26 cellular contexts compared by ENCODE assay signal in the genomic region with DNA sequence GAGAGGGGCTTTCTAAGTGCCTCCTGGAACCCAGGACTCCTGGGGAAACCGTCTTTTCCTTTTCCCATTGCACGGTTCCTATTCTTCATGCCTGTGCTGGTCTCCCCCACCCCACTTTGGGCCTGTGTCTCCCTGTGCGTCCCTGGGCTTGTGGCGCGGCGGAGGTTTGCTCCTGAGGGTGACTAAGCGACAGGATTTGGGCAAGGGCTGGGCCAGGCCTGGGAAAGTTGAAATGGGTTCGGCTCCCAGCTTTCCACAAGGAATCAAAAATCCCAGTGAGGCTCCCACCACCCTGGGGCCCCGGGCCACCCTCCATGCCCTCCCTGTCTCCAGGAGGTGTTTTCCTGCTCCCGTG.
DNase-seq lines count a peak whose midpoint lies in the region; ATAC-seq and TF ChIP-seq lines count a peak whose summit lies in the region.
"Had no signal": no experiment of that assay in that cellular context is flagged by ENCODE, and none has a peak within 500 bp of the region (broad histone marks: within the 10 kb centered on the region; RNA-seq: fewer than 3 reads in every experiment).

No MANE protein-coding gene starts in this region.

- H3K14ac ChIP-seq in H9 (ENCODE audit: insufficient read depth, low read length), result no peak overlapping the region

- no peak overlapping the region for H2BK12ac ChIP-seq in H9 (ENCODE audit: insufficient read length, low read depth, low read length)

- H3T11ph ChIP-seq in H9 (ENCODE audit: low read length), result no peak overlapping the region

- H4K91ac ChIP-seq in H9 (ENCODE audit: insufficient read length, low read depth, low read length), result no peak overlapping the region

- no peak overlapping the region for H3K18ac ChIP-seq in H9 (ENCODE audit: insufficient read length, low read depth, low read length)

- no peak overlapping the region for H3K27ac ChIP-seq in H9 (ENCODE audit: insufficient read length, low read depth, low read length)
- H3K27ac ChIP-seq in stomach, result no peak overlapping the region
- H3K27ac ChIP-seq: A549, skin epidermis, VCaP had no signal

- no peaks in the 10 kb centered on the region for H3K36me3 ChIP-seq in stomach

- H3K27me3 ChIP-seq in H9 (ENCODE audit: insufficient read depth, low read length), result no peaks in the 10 kb centered on the region
- H3K27me3 ChIP-seq in stomach, result peaks cover 0 to 17% (median 3%) of the 10 kb centered on the region in 3 donors

- H3K56ac ChIP-seq in H9 (ENCODE audit: insufficient read length, low read depth, low read length), result no peak overlapping the region

- H3K27ac Mint-ChIP-seq in activated CD8-positive, alpha-beta T cell treated with anti-CD3 and anti-CD28 coated beads, Interleukin-2, amount 10 ng/mL, durations not matched to agents 7 days and 5 days, result no peak overlapping the region
- no peak overlapping the region for H3K27ac Mint-ChIP-seq in activated CD8-positive, alpha-beta T cell treated with anti-CD3 and anti-CD28 coated beads for 36 hours
- no peak overlapping the region for H3K27ac Mint-ChIP-seq in H9
- H3K27ac Mint-ChIP-seq: activated naive CD8-positive, alpha-beta T cell; activated T-helper 2 cell treated with anti-CD3 and anti-CD28 coated beads, Interferon-gamma antibody, Interleukin-2, Interleukin-4, amounts not matched to agents 10 μg/mL and 5 μg/mL and 100 μg/mL, durations not matched to agents 14 hours and 24 hours and 36 hours; CD4-positive, alpha-beta T cell; GM23338 had no signal

- H4K5ac ChIP-seq in H9 (ENCODE audit: insufficient read length, low read depth, low read length), result no peak overlapping the region

- H3K4ac ChIP-seq in H9 (ENCODE audit: low read depth, low read length), result no peak overlapping the region

- no peak overlapping the region for H2AFZ ChIP-seq in H9 (ENCODE audit: low read length)
- H2AFZ ChIP-seq: GM23338 had no signal

- H2BK15ac ChIP-seq in H9 (ENCODE audit: low read depth, low read length), result no peak overlapping the region

- intact Hi-C loops in activated CD8-positive, alpha-beta T cell treated with anti-CD3 and anti-CD28 coated beads for 36 hours (cut with micrococcal nuclease), result no loop called here
- intact Hi-C loops in stomach (cut with DNase I; ENCODE audit: low total_unique reads), result no loop called here

- POLR2A ChIA-PET in activated CD8-positive, alpha-beta T cell treated with anti-CD3 and anti-CD28 coated beads, Interleukin-2, amount 10 ng/mL, durations not matched to agents 7 days and 5 days (lab: Charles Lee), result no interaction called here
- POLR2A ChIA-PET in activated CD8-positive, alpha-beta T cell treated with anti-CD3 and anti-CD28 coated beads for 36 hours (lab: Charles Lee), result no interaction called here

- TF ChIP-seq POLR2A in stomach (IDR thresholded peaks at IDR 0.05), result no peak

- H3K79me2 ChIP-seq in H9 (ENCODE audit: insufficient read depth, low read length), result no peaks in the 10 kb centered on the region

- no peak for TF ChIP-seq CTCF in activated CD8-positive, alpha-beta T cell treated with anti-CD3 and anti-CD28 coated beads for 36 hours (IDR thresholded peaks at IDR 0.05)
- TF ChIP-seq CTCF in H9 (conservative IDR thresholded peaks at IDR 0.05) (no peak), stomach (IDR thresholded peaks at IDR 0.05) (no peak)

- H2BK120ac ChIP-seq in H9 (ENCODE audit: low read depth, low read length, poor library complexity, severe bottlenecking), result no peak overlapping the region

- H3K23me2 ChIP-seq in H9 (ENCODE audit: insufficient read length, low read depth, low read length, poor library complexity, severe bottlenecking), result no peaks in the 10 kb centered on the region

- H3K4me1 ChIP-seq in H9 (ENCODE audit: insufficient read depth, low read length) (peaks cover 2% of the 10 kb centered on the region; the same call in 1 of the 2 replicates), stomach (peaks cover 0 to 18% (median 8%) of the 10 kb centered on the region in 4 donors)
- H3K4me1 ChIP-seq: A549 had no signal

- no peak for TF ChIP-seq EP300 in stomach (IDR thresholded peaks at IDR 0.05)

- no peak overlapping the region for H3K9ac ChIP-seq in H9 (ENCODE audit: extremely low read depth, insufficient read length, low read length)

- no peak overlapping the region for H2AK5ac ChIP-seq in H9 (ENCODE audit: insufficient read length, low read length)

- H3K4me3 Mint-ChIP-seq in activated CD8-positive, alpha-beta T cell treated with anti-CD3 and anti-CD28 coated beads, Interleukin-2, amount 10 ng/mL, durations not matched to agents 7 days and 5 days, result no peak overlapping the region
- H3K4me3 Mint-ChIP-seq in activated CD8-positive, alpha-beta T cell treated with anti-CD3 and anti-CD28 coated beads for 36 hours, result no peak overlapping the region
- H3K4me3 Mint-ChIP-seq in H9, result no peak overlapping the region
- H3K4me3 Mint-ChIP-seq: activated naive CD8-positive, alpha-beta T cell; CD4-positive, alpha-beta T cell; GM23338 had no signal

- H3K27me3 Mint-ChIP-seq in activated CD8-positive, alpha-beta T cell treated with anti-CD3 and anti-CD28 coated beads, Interleukin-2, amount 10 ng/mL, durations not matched to agents 7 days and 5 days (ENCODE audit: low read depth), result no peaks in the 10 kb centered on the region
- peaks cover 3% of the 10 kb centered on the region for H3K27me3 Mint-ChIP-seq in activated CD8-positive, alpha-beta T cell treated with anti-CD3 and anti-CD28 coated beads for 36 hours
- H3K27me3 Mint-ChIP-seq in H9 (ENCODE audit: low read depth), result peaks cover 10% of the 10 kb centered on the region
- H3K27me3 Mint-ChIP-seq: CD4-positive, alpha-beta T cell had no signal

- H3K4me3 ChIP-seq in stomach, result no peak overlapping the region
- H3K4me3 ChIP-seq: A549, GM23338, skin epidermis had no signal

- H4K20me1 ChIP-seq in H9 (ENCODE audit: control insufficient read depth, insufficient read depth, insufficient read length), result no peaks in the 10 kb centered on the region

- no peak overlapping the region for H2BK5ac ChIP-seq in H9 (ENCODE audit: insufficient read length, low read length)

- peak; percentile 3 for DNase-seq in activated CD8-positive, alpha-beta T cell treated with anti-CD3 and anti-CD28 coated beads, Interleukin-2, amount 10 ng/mL, durations not matched to agents 7 days and 5 days
- DNase-seq in activated CD8-positive, alpha-beta T cell treated with anti-CD3 and anti-CD28 coated beads for 36 hours, result no peak
- DNase-seq in H9, result peak; percentile 15
- DNase-seq in mesenteric fat pad (ENCODE audit: low spot score), result peak; percentile 71
- peak; percentile 21 for DNase-seq in stomach
- DNase-seq in NCI-H526 (lab: John Stamatoyannopoulos, UW), result no peak
- no peak for DNase-seq in 8988T
- DNase-seq: activated CD4-positive, alpha-beta T cell treated with anti-CD3 and anti-CD28 coated beads for 48 hours; effector CD8-positive, alpha-beta T cell; hypothalamus; mesendoderm; NCI-H146; NCI-H748 treated with DMSO at 0.1 percent for 48 hours; SIG-M5; stimulated activated naive CD4-positive, alpha-beta T cell; T-helper 9 cell had no signal

- no peak overlapping the region for H2BK20ac ChIP-seq in H9 (ENCODE audit: low read depth, low read length, poor library complexity, severe bottlenecking)

- no peak for ATAC-seq in activated CD8-positive, alpha-beta T cell treated with anti-CD3 and anti-CD28 coated beads, Interleukin-2, amount 10 ng/mL, durations not matched to agents 7 days and 5 days
- no peak for ATAC-seq in activated CD8-positive, alpha-beta T cell treated with anti-CD3 and anti-CD28 coated beads for 36 hours
- no peak for ATAC-seq in HG02588 (IDR thresholded peaks at IDR 0.05; ENCODE audit: unreplicated experiment)
- ATAC-seq: A549, GM23338, left colon, Panc1 had no signal

- H3K4me2 ChIP-seq in H9 (ENCODE audit: insufficient read depth, insufficient read length, low read length), result no peak overlapping the region
- H3K4me2 ChIP-seq: A549, GM23338 had no signal

- H3K9me3 ChIP-seq in H9 (ENCODE audit: control insufficient read depth, low read depth, low read length) (no peaks in the 10 kb centered on the region), stomach (no peaks in the 10 kb centered on the region)
- H3K9me3 ChIP-seq: A549 had no signal

- no peaks in the 10 kb centered on the region for H3K9me3 Mint-ChIP-seq in activated CD8-positive, alpha-beta T cell treated with anti-CD3 and anti-CD28 coated beads, Interleukin-2, amount 10 ng/mL, durations not matched to agents 7 days and 5 days (ENCODE audit: insufficient read depth)
- H3K9me3 Mint-ChIP-seq in activated CD8-positive, alpha-beta T cell treated with anti-CD3 and anti-CD28 coated beads for 36 hours, result no peaks in the 10 kb centered on the region
- peaks cover 0 to 5% of the 10 kb centered on the region in 2 experiments; a peak in 4 of 5 replicates for H3K9me3 Mint-ChIP-seq in H9
- H3K9me3 Mint-ChIP-seq: activated T-helper 2 cell treated with anti-CD3 and anti-CD28 coated beads, Interferon-gamma antibody, Interleukin-2, Interleukin-4, amounts not matched to agents 10 μg/mL and 5 μg/mL and 100 μg/mL, durations not matched to agents 14 hours and 24 hours and 36 hours; CD4-positive, alpha-beta T cell had no signal

- CTCF ChIA-PET in activated CD8-positive, alpha-beta T cell treated with anti-CD3 and anti-CD28 coated beads, Interleukin-2, amount 10 ng/mL, durations not matched to agents 7 days and 5 days (lab: Charles Lee), result no interaction called here
- CTCF ChIA-PET in activated CD8-positive, alpha-beta T cell treated with anti-CD3 and anti-CD28 coated beads for 36 hours (lab: Charles Lee), result no interaction called here

- no peaks in the 10 kb centered on the region for H3K79me1 ChIP-seq in H9 (ENCODE audit: insufficient read depth, low read depth, low read length, poor library complexity, severe bottlenecking)

- no peak overlapping the region for H3K23ac ChIP-seq in H9 (ENCODE audit: insufficient read length, low read depth, low read length)

- H3K36me3 Mint-ChIP-seq in activated CD8-positive, alpha-beta T cell treated with anti-CD3 and anti-CD28 coated beads, Interleukin-2, amount 10 ng/mL, durations not matched to agents 7 days and 5 days (ENCODE audit: low read depth), result no peaks in the 10 kb centered on the region
- no peaks in the 10 kb centered on the region for H3K36me3 Mint-ChIP-seq in activated CD8-positive, alpha-beta T cell treated with anti-CD3 and anti-CD28 coated beads for 36 hours (ENCODE audit: low read depth)
- peaks cover 0 to 4% (median 0%) of the 10 kb centered on the region in 3 experiments; a peak in 2 of 7 replicates for H3K36me3 Mint-ChIP-seq in H9 (ENCODE audit: insufficient read depth in 1 of 3, low read depth in 3 of 3)
- H3K36me3 Mint-ChIP-seq: activated naive CD8-positive, alpha-beta T cell had no signal

- no CpG with 5 or more reads among the region's 10 CpGs for WGBS in H9 (ENCODE audit: extremely low coverage, insufficient read length, low lambda C conversion rate)
- WGBS in stomach, 5 donors, result 85 to 94% (median 93%) methylated on average over 10 of the region's 10 CpGs

- no peaks in the 10 kb centered on the region for H3K4me1 Mint-ChIP-seq in activated CD8-positive, alpha-beta T cell treated with anti-CD3 and anti-CD28 coated beads, Interleukin-2, amount 10 ng/mL, durations not matched to agents 7 days and 5 days (ENCODE audit: low read depth)
- no peaks in the 10 kb centered on the region for H3K4me1 Mint-ChIP-seq in activated CD8-positive, alpha-beta T cell treated with anti-CD3 and anti-CD28 coated beads for 36 hours (ENCODE audit: low read depth)
- peaks cover 33 to 34% of the 10 kb centered on the region in 2 experiments for H3K4me1 Mint-ChIP-seq in H9

- no peak overlapping the region for H4K8ac ChIP-seq in H9 (replicated peaks; ENCODE audit: insufficient read length, low read depth, low read length)

Comparison
In these comparisons a context has a peak if more than half of its experiments do, and no peak if none do; other contexts are left out.
1. DNase-seq: peak in activated CD8-positive, alpha-beta T cell treated with anti-CD3 and anti-CD28 coated beads, Interleukin-2, amount 10 ng/mL, durations not matched to agents 7 days and 5 days (single experiment), H9 (single experiment), mesenteric fat pad (single experiment) and stomach (single experiment); none in activated CD8-positive, alpha-beta T cell treated with anti-CD3 and anti-CD28 coated beads for 36 hours (single experiment), NCI-H526 (0 of 2) and 8988T (single experiment).